ENCODE assay signal across 17 cellular contexts in the genomic region with DNA sequence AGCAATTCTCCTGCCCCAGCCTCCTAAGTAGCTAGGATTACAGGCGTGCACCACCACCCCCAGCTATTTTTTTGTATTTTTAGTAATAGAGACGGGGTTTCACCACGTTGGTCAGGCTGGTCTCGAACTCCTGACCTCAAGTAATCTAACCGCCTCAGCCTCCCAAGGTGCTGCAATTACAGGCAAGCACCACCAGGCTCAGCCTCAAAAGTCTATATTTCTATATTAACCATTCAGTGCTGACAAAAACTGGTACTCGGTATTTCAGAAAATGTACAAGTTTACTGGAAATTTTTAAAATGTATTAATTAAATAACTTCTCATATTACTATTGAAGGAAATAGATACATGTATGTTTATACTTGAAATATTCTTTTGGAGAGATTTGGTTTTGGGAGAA. TPM values are rescaled to one million over a fixed set of nuclear protein-coding genes. Genes with fewer than 3 reads are reported as not detected.
DNase-seq lines count a peak whose midpoint lies in the region; TF ChIP-seq lines count a peak whose summit lies in the region.
"Had no signal": no experiment of that assay in that cellular context is flagged by ENCODE, and none has a peak within 500 bp of the region (broad histone marks: within the 10 kb centered on the region; RNA-seq: fewer than 3 reads in every experiment).

No MANE protein-coding gene starts in this region.

- peaks cover 17% of the 10 kb centered on the region for H3K4me1 ChIP-seq in adipocyte (ENCODE audit: control insufficient read depth, insufficient read depth, low read length)

- peaks cover 12% of the 10 kb centered on the region for H3K36me3 Mint-ChIP-seq in neural crest cell (ENCODE audit: low read depth)

- peak overlapping the region; percentile 38 for H3K4me3 Mint-ChIP-seq in neural crest cell

- peaks cover 3% of the 10 kb centered on the region for H3K36me3 ChIP-seq in adipocyte (ENCODE audit: control insufficient read depth, insufficient read depth, low read length, severe bottlenecking)

- H3K9me3 ChIP-seq in adipocyte (ENCODE audit: control insufficient read depth, low read length) = no peaks in the 10 kb centered on the region
- H3K9me3 ChIP-seq: heart right ventricle had no signal

- no peak overlapping the region for H3K9ac ChIP-seq in adipocyte (ENCODE audit: low read length)

- no peaks in the 10 kb centered on the region for H3K27me3 Mint-ChIP-seq in neural crest cell (ENCODE audit: low read depth)
- H3K27me3 Mint-ChIP-seq: effector memory CD8-positive, alpha-beta T cell; naive thymus-derived CD4-positive, alpha-beta T cell; stimulated activated naive CD8-positive, alpha-beta T cell treated with anti-CD3 and anti-CD28 coated beads, Interleukin-15, amount 100 ng/mL, for 72 hours had no signal

- no peak overlapping the region for H3K27ac Mint-ChIP-seq in neural crest cell (ENCODE audit: unreplicated experiment)
- H3K27ac Mint-ChIP-seq: stimulated activated naive CD8-positive, alpha-beta T cell treated with anti-CD3 and anti-CD28 coated beads, Interleukin-15, amount 100 ng/mL, for 72 hours had no signal

- TF ChIP-seq CTCF in HFF-Myc (IDR thresholded peaks at IDR 0.05; ENCODE audit: low read depth, low read length, missing control alignments) = peak; percentile 4
- peak; percentile 47 for TF ChIP-seq CTCF in neural crest cell (conservative IDR thresholded peaks at IDR 0.05)

- H3K9me3 Mint-ChIP-seq in neural crest cell = no peaks in the 10 kb centered on the region
- H3K9me3 Mint-ChIP-seq: effector memory CD8-positive, alpha-beta T cell; naive thymus-derived CD4-positive, alpha-beta T cell; stimulated activated naive CD8-positive, alpha-beta T cell treated with anti-CD3 and anti-CD28 coated beads, Interleukin-15, amount 100 ng/mL, for 72 hours had no signal

- H3K4me3 ChIP-seq in HFF-Myc (replicated peaks; ENCODE audit: low read depth, low read length) (no peak overlapping the region), adipocyte (ENCODE audit: low read length) (no peak overlapping the region)
- H3K4me3 ChIP-seq: heart right ventricle had no signal

- no peaks in the 10 kb centered on the region for H3K27me3 ChIP-seq in adipocyte (replicated peaks; ENCODE audit: control insufficient read depth, insufficient read depth, low read length)
- H3K27me3 ChIP-seq: heart right ventricle had no signal

- DNase-seq in SIG-M5 treated with dmso at 0.1 percent for 504 hours (lab: John Stamatoyannopoulos, UW; ENCODE audit: unreplicated experiment) (peak; percentile 7), SIG-M5 (lab: John Stamatoyannopoulos, UW) (no peak), HFF-Myc (ENCODE audit: extremely low read depth, low read depth) (no peak), adipocyte (ENCODE audit: low read depth) (peak; percentile 19), neural crest cell (ENCODE audit: low read depth, low spot score) (no peak), iPS-NIHi11 (ENCODE audit: low spot score) (no peak), HPDE6-E6E7 (ENCODE audit: extremely low spot score) (no peak), midbrain (lab: John Stamatoyannopoulos, UW) (no peak)
- DNase-seq: activated CD4-positive, CD25-positive, alpha-beta regulatory T cell treated with anti-CD3 and anti-CD28 coated beads, Interleukin-2, amount 50 U/mL, for 72 hours; effector memory CD8-positive, alpha-beta T cell; H7; heart right ventricle; naive thymus-derived CD4-positive, alpha-beta T cell; NCI-H524 treated with DMSO at 0.1 percent for 48 hours; stimulated activated naive CD8-positive, alpha-beta T cell treated with anti-CD3 and anti-CD28 coated beads, Interleukin-15, amount 100 ng/mL, for 72 hours had no signal

- H3K4me1 Mint-ChIP-seq in neural crest cell = peaks cover 12% of the 10 kb centered on the region

RNA-seq across cellular contexts. Expression of a gene that starts 1.4 kb away (rescaled TPM):
- 47.8 and 48.5 TPM in 2 replicates for total RNA-seq in neural crest cell

RNA-seq across cellular contexts. Expression of a gene that starts 1.6 kb away (rescaled TPM):
- 33.3 and 35.6 TPM in 2 replicates for total RNA-seq in neural crest cell

RNA-seq across cellular contexts. Expression of a gene that starts 33.8 kb away (rescaled TPM):
- total RNA-seq in neural crest cell = 111 and 115 TPM in 2 replicates

RNA-seq across cellular contexts. Expression of a gene that starts 41.8 kb away (rescaled TPM):
- total RNA-seq in neural crest cell = 73.3 and 84.2 TPM in 2 replicates

RNA-seq across cellular contexts. Expression of a gene that starts 45.2 kb away (rescaled TPM):
- not detected in 2 replicates for total RNA-seq in neural crest cell
- total RNA-seq: astrocyte; H7; M059J; naive thymus-derived CD4-positive, alpha-beta T cell had no signal

Comparison
In these comparisons a context has a peak if more than half of its experiments do, and no peak if none do; other contexts are left out.
1. DNase-seq: peak in SIG-M5 treated with dmso at 0.1 percent for 504 hours (single experiment) and adipocyte (single experiment); none in SIG-M5 (single experiment), HFF-Myc (single experiment), neural crest cell (single experiment), iPS-NIHi11 (single experiment), HPDE6-E6E7 (single experiment) and midbrain (single experiment).